ENCODE assay signal across 21 cellular contexts in genomic region chr3:197794115-197794514, GRCh38. TPM values are rescaled to one million over a fixed set of nuclear protein-coding genes. Genes with fewer than 3 reads are reported as not detected.
DNase-seq lines count a peak whose midpoint lies in the region; ATAC-seq and TF ChIP-seq lines count a peak whose summit lies in the region.
"Had no signal": no experiment of that assay in that cellular context is flagged by ENCODE, and none has a peak within 500 bp of the region (broad histone marks: within the 10 kb centered on the region; RNA-seq: fewer than 3 reads in every experiment).

No MANE protein-coding gene starts in this region.

- no peak overlapping the region for H3K9ac ChIP-seq in DND-41 (ENCODE audit: low read depth, low read length)

- H3K4me1 ChIP-seq in DND-41 (ENCODE audit: insufficient read depth, low read length): peaks cover 24% of the 10 kb centered on the region
- peaks cover 0 to 26% of the 10 kb centered on the region in 2 donors for H3K4me1 ChIP-seq in ascending aorta

- peaks cover 42% of the 10 kb centered on the region for H3K4me1 Mint-ChIP-seq in neural crest cell

- H3K9me3 Mint-ChIP-seq in neural crest cell: no peaks in the 10 kb centered on the region

- H3K4me3 Mint-ChIP-seq in neural crest cell: peak overlapping the region; percentile 84

- intact Hi-C loops in ascending aorta (cut with DNase I): no loop called here

- H3K27me3 ChIP-seq in DND-41 (ENCODE audit: insufficient read depth, low read length, poor library complexity) (no peaks in the 10 kb centered on the region), ascending aorta (no peaks in the 10 kb centered on the region)
- H3K27me3 ChIP-seq: esophagus muscularis mucosa, neutrophil, right atrium auricular region, tibial nerve had no signal

- H3K9me3 ChIP-seq in DND-41 (ENCODE audit: insufficient read depth, low read length, severe bottlenecking): no peaks in the 10 kb centered on the region
- no peaks in the 10 kb centered on the region for H3K9me3 ChIP-seq in ascending aorta
- H3K9me3 ChIP-seq: esophagus muscularis mucosa, neutrophil, right atrium auricular region, tibial nerve had no signal

- H3K79me2 ChIP-seq in DND-41 (ENCODE audit: insufficient read depth, low read length): peaks cover 80% of the 10 kb centered on the region

- H3K27ac ChIP-seq in DND-41 (ENCODE audit: low read length) (no peak overlapping the region), ascending aorta (peak overlapping the region; percentile 35 to 98)
- H3K27ac ChIP-seq: neutrophil had no signal

- no peaks in the 10 kb centered on the region; the same call in 1 of the 2 replicates for H3K36me3 ChIP-seq in DND-41 (ENCODE audit: insufficient read depth, low read length)
- H3K36me3 ChIP-seq in ascending aorta: no peaks in the 10 kb centered on the region
- H3K36me3 ChIP-seq: esophagus muscularis mucosa, neutrophil, right atrium auricular region, tibial nerve had no signal

- TF ChIP-seq CTCF in DND-41 (IDR thresholded peaks at IDR 0.05; ENCODE audit: borderline replicate concordance, extremely low read depth, low read length, poor library complexity, severe bottlenecking): no peak
- TF ChIP-seq CTCF in ascending aorta (IDR thresholded peaks at IDR 0.05): no peak
- no peak for TF ChIP-seq CTCF in neural crest cell (conservative IDR thresholded peaks at IDR 0.05)

- ATAC-seq in DND-41 (ENCODE audit: insufficient read depth, low read depth) (no peak), HG02885 (IDR thresholded peaks at IDR 0.05; ENCODE audit: poor library complexity, unreplicated experiment) (peak; percentile 23), GM21423 (IDR thresholded peaks at IDR 0.05; ENCODE audit: unreplicated experiment) (no peak)
- ATAC-seq: Right ventricle myocardium inferior had no signal

- no peak for DNase-seq in DND-41
- DNase-seq in ascending aorta (ENCODE audit: low spot score in 2 of 2): no peak
- no peak for DNase-seq in neural crest cell (ENCODE audit: low read depth, low spot score)
- DNase-seq in NCI-H1930 (lab: John Stamatoyannopoulos, UW): no peak
- no peak for DNase-seq in HuH-7 (ENCODE audit: low spot score)
- DNase-seq in A172 (ENCODE audit: low spot score): no peak
- DNase-seq: activated CD4-positive, alpha-beta T cell treated with anti-CD3 and anti-CD28 coated beads, Interleukin-2, amount 50 U/mL, for 4 hours; amygdala; central memory CD4-positive, alpha-beta T cell; midbrain; NCI-H2081 treated with DMSO at 0.1 percent for 48 hours; NCI-H446 treated with DMSO at 0.1 percent for 48 hours; stimulated activated naive CD4-positive, alpha-beta T cell; T-helper 1 cell had no signal

- H3K36me3 Mint-ChIP-seq in neural crest cell (ENCODE audit: low read depth): no peaks in the 10 kb centered on the region

- no peaks in the 10 kb centered on the region for H3K27me3 Mint-ChIP-seq in neural crest cell (ENCODE audit: low read depth)

- peak overlapping the region; percentile 88 for H3K4me2 ChIP-seq in DND-41 (ENCODE audit: insufficient read depth, low read length)

- no peak overlapping the region for H2AFZ ChIP-seq in DND-41 (ENCODE audit: low read depth, low read length)

- 0 out of 2 replicates have a peak, but pooled peaks cover 10% of the 10 kb centered on the region for H4K20me1 ChIP-seq in DND-41 (ENCODE audit: insufficient read depth, low read length)

- no peak overlapping the region for H3K4me3 ChIP-seq in DND-41 (ENCODE audit: low read depth in 1 of 2, low read length in 2 of 2)
- H3K4me3 ChIP-seq in ascending aorta: no peak overlapping the region
- H3K4me3 ChIP-seq: right atrium auricular region, tibial nerve had no signal

- no peak overlapping the region for H3K27ac Mint-ChIP-seq in neural crest cell (ENCODE audit: unreplicated experiment)

RNA-seq across cellular contexts. Expression of gene LRCH3, which starts 3.1 kb away (rescaled TPM):
- 22.2 TPM for total RNA-seq in ascending aorta
- total RNA-seq in neural crest cell: 69.0 and 69.8 TPM in 2 replicates
- 23.0 and 23.8 TPM in 2 replicates for total RNA-seq in A172 (2014; rRNA removed; shearing (Covaris generic))

RNA-seq across cellular contexts. Expression of gene FYTTD1, which starts 44.4 kb away (rescaled TPM):
- total RNA-seq in ascending aorta: 14.0 TPM
- total RNA-seq in neural crest cell: 50.0 and 52.5 TPM in 2 replicates
- 69.8 and 87.7 TPM in 2 replicates for total RNA-seq in A172 (2014; rRNA removed; shearing (Covaris generic))

RNA-seq across cellular contexts. Expression of gene RUBCN, which starts 57.4 kb away (rescaled TPM):
- 27.4 TPM for total RNA-seq in ascending aorta
- total RNA-seq in neural crest cell: 30.2 and 31.7 TPM in 2 replicates
- total RNA-seq in A172 (2014; rRNA removed; shearing (Covaris generic)): 27.0 and 42.2 TPM in 2 replicates
